In genomic region chr2:237171396-237171795, GRCh38 we compare ENCODE assay signal across 9 cellular contexts.
DNase-seq lines count a peak whose midpoint lies in the region; ATAC-seq, FAIRE-seq and TF ChIP-seq lines count a peak whose summit lies in the region.
"Had no signal": no experiment of that assay in that cellular context is flagged by ENCODE, and none has a peak within 500 bp of the region (broad histone marks: within the 10 kb centered on the region; RNA-seq: fewer than 3 reads in every experiment).

No MANE protein-coding gene starts in this region.

- FAIRE-seq in GM12892 (lab: Jason Lieb, UNC), result no peak

- H3K9ac ChIP-seq in skeletal muscle tissue (ENCODE audit: low read depth in 1 of 3, low read length in 3 of 3), result peak overlapping the region in 2 of 3 donors; percentile 13 to 27

- WGBS in right cardiac atrium, result 37% methylated on average over 8 of the region's 8 CpGs

- H3K36me3 ChIP-seq in skeletal muscle tissue (ENCODE audit: control insufficient read depth in 3 of 3, insufficient read depth in 3 of 3, low read length in 3 of 3), result no peaks in the 10 kb centered on the region

- H3K27ac ChIP-seq in right cardiac atrium (ENCODE audit: low read length) (peak overlapping the region; percentile 83), skeletal muscle tissue (ENCODE audit: low read depth, low read length) (peak overlapping the region; percentile 45)

- H3K9me3 ChIP-seq in right cardiac atrium (ENCODE audit: control insufficient read depth, low read length) (no peaks in the 10 kb centered on the region), skeletal muscle tissue (ENCODE audit: control insufficient read depth in 3 of 3, low read length in 3 of 3) (peaks cover 0 to 3% (median 0%) of the 10 kb centered on the region in 3 donors)

- intact Hi-C loops in right cardiac atrium (cut with DNase I), result loop anchor here in 1 of 4 donors (5.0 kb wide), 1 partner anchor 241 kb away; the partner anchor contains the start of gene COL6A3

- H3K27me3 ChIP-seq in right cardiac atrium (ENCODE audit: control insufficient read depth, insufficient read depth) (no peaks in the 10 kb centered on the region), skeletal muscle tissue (ENCODE audit: control insufficient read depth in 3 of 3, insufficient read depth in 3 of 3, low read length in 3 of 3) (no peaks in the 10 kb centered on the region)

- H3K4me3 ChIP-seq in WI38 (ENCODE audit: low read depth, low read length), result peak overlapping the region; percentile 45
- no peak overlapping the region for H3K4me3 ChIP-seq in right cardiac atrium (ENCODE audit: low read length)
- peak overlapping the region in 1 of 3 donors; percentile 34 for H3K4me3 ChIP-seq in skeletal muscle tissue (ENCODE audit: low read length in 3 of 3)

- H3K4me1 ChIP-seq in right cardiac atrium (ENCODE audit: control insufficient read depth, insufficient read depth, low read length) (no peaks in the 10 kb centered on the region), skeletal muscle tissue (ENCODE audit: control insufficient read depth in 3 of 3, insufficient read depth in 3 of 3, low read length in 3 of 3) (peaks cover 3 to 10% (median 3%) of the 10 kb centered on the region in 3 donors)

- peak; percentile 86 to 92 for ATAC-seq in right cardiac atrium
- no peak for ATAC-seq in GM21723 (IDR thresholded peaks at IDR 0.05; ENCODE audit: unreplicated experiment)

- no peak for TF ChIP-seq CTCF in WI38 (IDR thresholded peaks at IDR 0.05; ENCODE audit: low read depth, low read length)

- TF ChIP-seq POLR2A in GM12892 (IDR thresholded peaks at IDR 0.05; ENCODE audit: low read depth, low read length), result no peak

- DNase-seq in GM04504 (ENCODE audit: low read depth), result peak; percentile 91
- no peak for DNase-seq in right cardiac atrium
- no peak for DNase-seq in GM12892 (ENCODE audit: insufficient read length)
- no peak for DNase-seq in NCI-H2081 (lab: John Stamatoyannopoulos, UW)
- no peak for DNase-seq in activated CD8-positive, alpha-beta memory T cell treated with anti-CD3 and anti-CD28 coated beads, Interleukin-2, amount 50 U/mL, for 4 hours
- DNase-seq: T-helper 9 cell had no signal
